Comparison of ENCODE assay signal across 1 cellular context in genomic region chr18:11040823-11041712, GRCh38.
TF ChIP-seq lines count a peak whose summit lies in the region.

No MANE protein-coding gene starts in this region.

TF ChIP-seq in HepG2, 621 proteins besides CTCF, POLR2A, EP300 and RAD21 (continued from another document and continues in another):
- TF ChIP-seq E2F2 (CRISPR knock-in tag; IDR thresholded peaks at IDR 0.05; ENCODE audit: borderline replicate concordance) (no peak), ZNF136 (CRISPR knock-in tag; IDR thresholded peaks at IDR 0.05; ENCODE audit: low read depth) (no peak), NFKBIZ (CRISPR knock-in tag; IDR thresholded peaks at IDR 0.05) (no peak), HDAC1 (CRISPR knock-in tag; IDR thresholded peaks at IDR 0.05) (peak; percentile 5; the same call in 1 of the 2 replicates), ZNF230 (CRISPR knock-in tag; IDR thresholded peaks at IDR 0.05) (no peak), DNMT1 (CRISPR knock-in tag; IDR thresholded peaks at IDR 0.05) (no peak), MNT (IDR thresholded peaks at IDR 0.05) (no peak), ZNF430 (CRISPR knock-in tag; IDR thresholded peaks at IDR 0.05) (no peak), MAFG (CRISPR knock-in tag; IDR thresholded peaks at IDR 0.05) (no peak), ZNF788 (CRISPR knock-in tag; IDR thresholded peaks at IDR 0.05; ENCODE audit: borderline replicate concordance) (no peak), NBN (conservative IDR thresholded peaks at IDR 0.05) (no peak), RFX5 (IDR thresholded peaks at IDR 0.05; ENCODE audit: low read depth, low read length) (no peak), CENPT (CRISPR knock-in tag; IDR thresholded peaks at IDR 0.05; ENCODE audit: low read depth) (no peak), TBP (CRISPR knock-in tag; IDR thresholded peaks at IDR 0.05) (no peak), ZNF281 (CRISPR knock-in tag; IDR thresholded peaks at IDR 0.05; ENCODE audit: borderline replicate concordance) (no peak), ZNF317 (CRISPR knock-in tag; IDR thresholded peaks at IDR 0.05) (no peak), GLI4 (CRISPR knock-in tag; IDR thresholded peaks at IDR 0.05; ENCODE audit: borderline replicate concordance) (no peak), MBNL3 (CRISPR knock-in tag; conservative IDR thresholded peaks at IDR 0.05) (no peak), HMGXB3 (CRISPR knock-in tag; IDR thresholded peaks at IDR 0.05; ENCODE audit: borderline replicate concordance) (no peak), STAT6 (CRISPR knock-in tag; IDR thresholded peaks at IDR 0.05; ENCODE audit: borderline replicate concordance) (no peak), DNMT3B (CRISPR knock-in tag; conservative IDR thresholded peaks at IDR 0.05) (no peak), GRHL1 (CRISPR knock-in tag; conservative IDR thresholded peaks at IDR 0.05) (no peak), BCL6 (CRISPR knock-in tag; IDR thresholded peaks at IDR 0.05) (peak; percentile 62; the same call in 1 of the 2 replicates), ZNF569 (CRISPR knock-in tag; IDR thresholded peaks at IDR 0.05; ENCODE audit: borderline replicate concordance) (0 out of 2 replicates have a peak, but pooled peaks have one; percentile 40), NR2F1 (CRISPR knock-in tag; IDR thresholded peaks at IDR 0.05) (no peak), ZNF30 (CRISPR knock-in tag; IDR thresholded peaks at IDR 0.05) (no peak), TAF1 (CRISPR knock-in tag; IDR thresholded peaks at IDR 0.05) (no peak), CREM (IDR thresholded peaks at IDR 0.05) (peak; percentile 44), CREM (CRISPR knock-in tag; IDR thresholded peaks at IDR 0.05) (no peak), FOSL2 (CRISPR knock-in tag; IDR thresholded peaks at IDR 0.05) (peak; percentile 35; the same call in 1 of the 2 replicates), RFX3 (CRISPR knock-in tag; IDR thresholded peaks at IDR 0.05) (no peak)
- TF ChIP-seq, protein P1, sequence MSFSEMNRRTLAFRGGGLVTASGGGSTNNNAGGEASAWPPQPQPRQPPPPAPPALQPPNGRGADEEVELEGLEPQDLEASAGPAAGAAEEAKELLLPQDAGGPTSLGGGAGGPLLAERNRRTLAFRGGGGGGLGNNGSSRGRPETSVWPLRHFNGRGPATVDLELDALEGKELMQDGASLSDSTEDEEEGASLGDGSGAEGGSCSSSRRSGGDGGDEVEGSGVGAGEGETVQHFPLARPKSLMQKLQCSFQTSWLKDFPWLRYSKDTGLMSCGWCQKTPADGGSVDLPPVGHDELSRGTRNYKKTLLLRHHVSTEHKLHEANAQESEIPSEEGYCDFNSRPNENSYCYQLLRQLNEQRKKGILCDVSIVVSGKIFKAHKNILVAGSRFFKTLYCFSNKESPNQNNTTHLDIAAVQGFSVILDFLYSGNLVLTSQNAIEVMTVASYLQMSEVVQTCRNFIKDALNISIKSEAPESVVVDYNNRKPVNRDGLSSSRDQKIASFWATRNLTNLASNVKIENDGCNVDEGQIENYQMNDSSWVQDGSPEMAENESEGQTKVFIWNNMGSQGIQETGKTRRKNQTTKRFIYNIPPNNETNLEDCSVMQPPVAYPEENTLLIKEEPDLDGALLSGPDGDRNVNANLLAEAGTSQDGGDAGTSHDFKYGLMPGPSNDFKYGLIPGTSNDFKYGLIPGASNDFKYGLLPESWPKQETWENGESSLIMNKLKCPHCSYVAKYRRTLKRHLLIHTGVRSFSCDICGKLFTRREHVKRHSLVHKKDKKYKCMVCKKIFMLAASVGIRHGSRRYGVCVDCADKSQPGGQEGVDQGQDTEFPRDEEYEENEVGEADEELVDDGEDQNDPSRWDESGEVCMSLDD (CRISPR knock-in tag; IDR thresholded peaks at IDR 0.05; ENCODE audit: borderline replicate concordance), result no peak
- TF ChIP-seq, protein P2, sequence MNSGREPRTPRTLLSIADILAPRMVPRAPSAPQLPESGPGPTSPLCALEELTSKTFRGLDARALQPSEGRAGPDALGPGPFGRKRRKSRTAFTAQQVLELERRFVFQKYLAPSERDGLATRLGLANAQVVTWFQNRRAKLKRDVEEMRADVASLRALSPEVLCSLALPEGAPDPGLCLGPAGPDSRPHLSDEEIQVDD (CRISPR knock-in tag; IDR thresholded peaks at IDR 0.05; ENCODE audit: borderline replicate concordance), result no peak
- TF ChIP-seq, protein P3, sequence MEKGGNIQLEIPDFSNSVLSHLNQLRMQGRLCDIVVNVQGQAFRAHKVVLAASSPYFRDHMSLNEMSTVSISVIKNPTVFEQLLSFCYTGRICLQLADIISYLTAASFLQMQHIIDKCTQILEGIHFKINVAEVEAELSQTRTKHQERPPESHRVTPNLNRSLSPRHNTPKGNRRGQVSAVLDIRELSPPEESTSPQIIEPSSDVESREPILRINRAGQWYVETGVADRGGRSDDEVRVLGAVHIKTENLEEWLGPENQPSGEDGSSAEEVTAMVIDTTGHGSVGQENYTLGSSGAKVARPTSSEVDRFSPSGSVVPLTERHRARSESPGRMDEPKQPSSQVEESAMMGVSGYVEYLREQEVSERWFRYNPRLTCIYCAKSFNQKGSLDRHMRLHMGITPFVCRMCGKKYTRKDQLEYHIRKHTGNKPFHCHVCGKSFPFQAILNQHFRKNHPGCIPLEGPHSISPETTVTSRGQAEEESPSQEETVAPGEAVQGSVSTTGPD (CRISPR knock-in tag; IDR thresholded peaks at IDR 0.05), result no peak
- TF ChIP-seq, protein P4, sequence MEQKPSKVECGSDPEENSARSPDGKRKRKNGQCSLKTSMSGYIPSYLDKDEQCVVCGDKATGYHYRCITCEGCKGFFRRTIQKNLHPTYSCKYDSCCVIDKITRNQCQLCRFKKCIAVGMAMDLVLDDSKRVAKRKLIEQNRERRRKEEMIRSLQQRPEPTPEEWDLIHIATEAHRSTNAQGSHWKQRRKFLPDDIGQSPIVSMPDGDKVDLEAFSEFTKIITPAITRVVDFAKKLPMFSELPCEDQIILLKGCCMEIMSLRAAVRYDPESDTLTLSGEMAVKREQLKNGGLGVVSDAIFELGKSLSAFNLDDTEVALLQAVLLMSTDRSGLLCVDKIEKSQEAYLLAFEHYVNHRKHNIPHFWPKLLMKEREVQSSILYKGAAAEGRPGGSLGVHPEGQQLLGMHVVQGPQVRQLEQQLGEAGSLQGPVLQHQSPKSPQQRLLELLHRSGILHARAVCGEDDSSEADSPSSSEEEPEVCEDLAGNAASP (CRISPR knock-in tag; IDR thresholded peaks at IDR 0.05; ENCODE audit: borderline replicate concordance), result peak; percentile 24; the same call in 1 of the 2 replicates
- TF ChIP-seq, protein P5, sequence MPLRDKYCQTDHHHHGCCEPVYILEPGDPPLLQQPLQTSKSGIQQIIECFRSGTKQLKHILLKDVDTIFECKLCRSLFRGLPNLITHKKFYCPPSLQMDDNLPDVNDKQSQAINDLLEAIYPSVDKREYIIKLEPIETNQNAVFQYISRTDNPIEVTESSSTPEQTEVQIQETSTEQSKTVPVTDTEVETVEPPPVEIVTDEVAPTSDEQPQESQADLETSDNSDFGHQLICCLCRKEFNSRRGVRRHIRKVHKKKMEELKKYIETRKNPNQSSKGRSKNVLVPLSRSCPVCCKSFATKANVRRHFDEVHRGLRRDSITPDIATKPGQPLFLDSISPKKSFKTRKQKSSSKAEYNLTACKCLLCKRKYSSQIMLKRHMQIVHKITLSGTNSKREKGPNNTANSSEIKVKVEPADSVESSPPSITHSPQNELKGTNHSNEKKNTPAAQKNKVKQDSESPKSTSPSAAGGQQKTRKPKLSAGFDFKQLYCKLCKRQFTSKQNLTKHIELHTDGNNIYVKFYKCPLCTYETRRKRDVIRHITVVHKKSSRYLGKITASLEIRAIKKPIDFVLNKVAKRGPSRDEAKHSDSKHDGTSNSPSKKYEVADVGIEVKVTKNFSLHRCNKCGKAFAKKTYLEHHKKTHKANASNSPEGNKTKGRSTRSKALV (CRISPR knock-in tag; IDR thresholded peaks at IDR 0.05), result no peak
